Comparison of ENCODE assay signal across 28 cellular contexts in genomic region chr6:42359021-42359420, GRCh38.
A peak's percentile ranks its signal among the peaks of the same experiment; 100 is the strongest.
DNase-seq lines count a peak whose midpoint lies in the region; ATAC-seq, FAIRE-seq and TF ChIP-seq lines count a peak whose summit lies in the region.
"Had no signal": no experiment of that assay in that cellular context is flagged by ENCODE, and none has a peak within 500 bp of the region (broad histone marks: within the 10 kb centered on the region; RNA-seq: fewer than 3 reads in every experiment).

No MANE protein-coding gene starts in this region.

- intact Hi-C loops in right cardiac atrium (cut with DNase I): no loop called here

- CTCF ChIA-PET in A549 (lab: Yijun Ruan, JAX): interaction anchor here (0.9 kb wide), 2 partner anchors 98 to 188 kb away, joined by 3 to 4 read pairs; no protein-coding TSS in a partner anchor

- peaks cover 37% of the 10 kb centered on the region for H3K79me1 ChIP-seq in mesenchymal stem cell (replicated peaks; ENCODE audit: low read length, poor library complexity, severe bottlenecking)

- FAIRE-seq in A549 (lab: Jason Lieb, UNC): no peak
- FAIRE-seq: colon, pancreas had no signal

- peaks cover 7 to 31% of the 10 kb centered on the region in 2 experiments for H3K36me3 ChIP-seq in mesenchymal stem cell (ENCODE audit: control insufficient read depth in 1 of 2, insufficient read depth in 2 of 2, low read depth in 1 of 2, low read length in 2 of 2)
- H3K36me3 ChIP-seq: adrenal gland, brain microvascular endothelial cell, gastrocnemius medialis, pancreas, right lobe of liver, tibial artery had no signal

- no peaks in the 10 kb centered on the region for H3K27me3 ChIP-seq in mesenchymal stem cell (ENCODE audit: control insufficient read depth in 1 of 2, insufficient read depth in 1 of 2, low read length in 2 of 2)
- H3K27me3 ChIP-seq in right cardiac atrium (ENCODE audit: control insufficient read depth, insufficient read depth): no peaks in the 10 kb centered on the region
- H3K27me3 ChIP-seq: adrenal gland, brain microvascular endothelial cell, gastrocnemius medialis, pancreas, right lobe of liver, tibial artery had no signal

- H3K18ac ChIP-seq in mesenchymal stem cell (ENCODE audit: low read depth in 1 of 2, low read length in 2 of 2): no peak overlapping the region

- no peak for TF ChIP-seq CTCF in A549 (IDR thresholded peaks at IDR 0.05)

- peaks cover 29% of the 10 kb centered on the region for H3K4me1 ChIP-seq in A549
- peaks cover 7% of the 10 kb centered on the region for H3K4me1 ChIP-seq in mesenchymal stem cell (ENCODE audit: control insufficient read depth, insufficient read depth, low read depth, low read length)
- H3K4me1 ChIP-seq in right cardiac atrium (ENCODE audit: control insufficient read depth, insufficient read depth, low read length): no peaks in the 10 kb centered on the region
- H3K4me1 ChIP-seq: gastrocnemius medialis, pancreas, right lobe of liver, tibial artery had no signal

- DNase-seq in A549 (ENCODE audit: low read depth in 1 of 2, low spot score in 1 of 2) (peak in 1 of 2 experiments; percentile 13), Daoy (ENCODE audit: low read depth) (peak; percentile 26), RPMI7951 (ENCODE audit: low read depth) (peak; percentile 63), mesenchymal stem cell (no peak), NCI-H748 (lab: John Stamatoyannopoulos, UW; ENCODE audit: unreplicated experiment) (no peak), right cardiac atrium (no peak)
- DNase-seq in activated CD4-positive, CD25-positive, alpha-beta regulatory T cell treated with anti-CD3 and anti-CD28 coated beads, Interleukin-2, amount 50 U/mL, for 72 hours: no peak
- DNase-seq: activated CD4-positive, alpha-beta T cell treated with anti-CD3 and anti-CD28 coated beads for 48 hours; adrenal gland; brain microvascular endothelial cell; CD8-positive, alpha-beta memory T cell; DMS153; effector CD8-positive, alpha-beta T cell; erythroblast; gastrocnemius medialis; H7; left ventricle myocardium inferior; NCI-H1105; NCI-H1930; NCI-H2227 treated with DMSO at 0.1 percent for 48 hours; NCI-H774; pancreas; right lobe of liver; SK-N-SH; stimulated activated CD4-positive, alpha-beta T cell treated with anti-CD3 and anti-CD28 coated beads, Interleukin-15, amount 100 ng/mL, for 24 hours had no signal

- H3K23ac ChIP-seq in mesenchymal stem cell (ENCODE audit: low read length in 2 of 2): no peak overlapping the region

- H2AFZ ChIP-seq in mesenchymal stem cell (ENCODE audit: low read depth, low read length): no peak overlapping the region

- no peak overlapping the region for H2BK15ac ChIP-seq in mesenchymal stem cell (ENCODE audit: low read depth, poor library complexity, severe bottlenecking)

- H3K4me2 ChIP-seq in A549 (0 out of 3 replicates have a peak overlapping the region, but pooled peaks have one; percentile 18), mesenchymal stem cell (ENCODE audit: low read length, poor library complexity, severe bottlenecking) (no peak overlapping the region)
- H3K4me2 ChIP-seq: SK-N-SH had no signal

- no peak for TF ChIP-seq EP300 in A549 (IDR thresholded peaks at IDR 0.05)

- POLR2A ChIA-PET in A549 (lab: Yijun Ruan, JAX): no interaction called here

- no peak overlapping the region for H3K14ac ChIP-seq in mesenchymal stem cell (ENCODE audit: low read length in 2 of 2)

- H3K9ac ChIP-seq in mesenchymal stem cell (ENCODE audit: low read length): no peak overlapping the region
- H3K9ac ChIP-seq: SK-N-SH had no signal

- no peak overlapping the region for H2BK5ac ChIP-seq in mesenchymal stem cell (ENCODE audit: low read depth, low read length, poor library complexity, severe bottlenecking)

- WGBS in A549 (ENCODE audit: missing lambda C conversion rate): 89% methylated on average over 1 of the region's 5 CpGs
- 91% methylated on average over 5 of the region's 5 CpGs for WGBS in mesenchymal stem cell
- 91% methylated on average over 5 of the region's 5 CpGs for WGBS in right cardiac atrium

- H3K27ac ChIP-seq in A549: 0 out of 6 replicates have a peak overlapping the region, but pooled peaks of 1 of the 2 experiments have one; percentile 45
- H3K27ac ChIP-seq in mesenchymal stem cell (ENCODE audit: low read length, poor library complexity, severe bottlenecking): no peak overlapping the region
- no peak overlapping the region for H3K27ac ChIP-seq in right cardiac atrium (ENCODE audit: low read length)
- H3K27ac ChIP-seq: adrenal gland, brain microvascular endothelial cell, gastrocnemius medialis, left ventricle myocardium inferior, pancreas, right lobe of liver, tibial artery had no signal

- no peak overlapping the region for H4K8ac ChIP-seq in mesenchymal stem cell (ENCODE audit: low read length)

- no peak overlapping the region for H4K91ac ChIP-seq in mesenchymal stem cell (ENCODE audit: low read length)

- ATAC-seq in A549: no peak; a peak in 1 of 6 replicates
- no peak for ATAC-seq in right cardiac atrium
- ATAC-seq in GM19397 (IDR thresholded peaks at IDR 0.05; ENCODE audit: unreplicated experiment): no peak
- ATAC-seq: gastrocnemius medialis, pancreas, right lobe of liver had no signal

- H3K9me3 ChIP-seq in A549 (no peaks in the 10 kb centered on the region), mesenchymal stem cell (ENCODE audit: control insufficient read depth, low read length) (no peaks in the 10 kb centered on the region), right cardiac atrium (ENCODE audit: control insufficient read depth, low read length) (no peaks in the 10 kb centered on the region)
- H3K9me3 ChIP-seq: adrenal gland, gastrocnemius medialis, left ventricle myocardium inferior, pancreas, right lobe of liver, SK-N-SH, tibial artery had no signal

- no peak for TF ChIP-seq RAD21 in A549 (conservative IDR thresholded peaks at IDR 0.05 in 1 of 2, IDR thresholded peaks at IDR 0.05 in 1 of 2)

- H3K4ac ChIP-seq in mesenchymal stem cell (ENCODE audit: low read depth in 1 of 2, low read length in 2 of 2): no peak overlapping the region

- no peak overlapping the region for H2BK12ac ChIP-seq in mesenchymal stem cell (ENCODE audit: low read length in 2 of 2)

- H2AK5ac ChIP-seq in mesenchymal stem cell (ENCODE audit: low read length, severe bottlenecking): peak overlapping the region; percentile 42

- H3K4me3 ChIP-seq in A549 (no peak overlapping the region), mesenchymal stem cell (ENCODE audit: insufficient read depth in 1 of 2, low read depth in 1 of 2, low read length in 2 of 2) (no peak overlapping the region), right cardiac atrium (ENCODE audit: low read length) (no peak overlapping the region)
- H3K4me3 ChIP-seq: adrenal gland, gastrocnemius medialis, left ventricle myocardium inferior, pancreas, right lobe of liver, tibial artery had no signal

- no peak overlapping the region for H2BK120ac ChIP-seq in mesenchymal stem cell (ENCODE audit: low read depth, low read length)

- TF ChIP-seq POLR2A in A549 (IDR thresholded peaks at IDR 0.05; ENCODE audit: low read length): no peak

TF ChIP-seq in A549, 52 proteins besides CTCF, POLR2A, EP300 and RAD21:
- no peak for TF ChIP-seq PBX3 (IDR thresholded peaks at IDR 0.05)
- TF ChIP-seq MAZ (IDR thresholded peaks at IDR 0.05; ENCODE audit: borderline replicate concordance, low read depth, low read length): no peak
- no peak for TF ChIP-seq CBX8 (IDR thresholded peaks at IDR 0.05)
- TF ChIP-seq MAFK (IDR thresholded peaks at IDR 0.05; ENCODE audit: partially characterized antibody): no peak
- no peak for TF ChIP-seq FOSL2 (IDR thresholded peaks at IDR 0.05)
- TF ChIP-seq FOSL2 (CRISPR knock-in tag; IDR thresholded peaks at IDR 0.05): no peak
- no peak for TF ChIP-seq NPAS2 (CRISPR knock-in tag; IDR thresholded peaks at IDR 0.05; ENCODE audit: borderline replicate concordance)
- TF ChIP-seq MAX (IDR thresholded peaks at IDR 0.05): no peak
- TF ChIP-seq NFE2L2 (conservative IDR thresholded peaks at IDR 0.05; ENCODE audit: low read length): no peak
- TF ChIP-seq JUN (IDR thresholded peaks at IDR 0.05): no peak
- TF ChIP-seq CEBPB (IDR thresholded peaks at IDR 0.05): no peak
- no peak for TF ChIP-seq CBX2 (IDR thresholded peaks at IDR 0.05; ENCODE audit: borderline replicate concordance, low read depth)
- no peak for TF ChIP-seq HOXB13 (CRISPR knock-in tag; IDR thresholded peaks at IDR 0.05; ENCODE audit: low read depth)
- no peak for TF ChIP-seq HDAC2 (IDR thresholded peaks at IDR 0.05)
- no peak for TF ChIP-seq SREBF2 (IDR thresholded peaks at IDR 0.05)

Comparison
In these comparisons a context has a peak if more than half of its experiments do, and no peak if none do; other contexts are left out.
1. DNase-seq: peak in Daoy (single experiment) and RPMI7951 (single experiment); none in mesenchymal stem cell (single experiment), NCI-H748 (single experiment), right cardiac atrium (0 of 3) and activated CD4-positive, CD25-positive, alpha-beta regulatory T cell treated with anti-CD3 and anti-CD28 coated beads, Interleukin-2, amount 50 U/mL, for 72 hours (single experiment).